Comparison of ENCODE assay signal across 9 cellular contexts in the genomic region with DNA sequence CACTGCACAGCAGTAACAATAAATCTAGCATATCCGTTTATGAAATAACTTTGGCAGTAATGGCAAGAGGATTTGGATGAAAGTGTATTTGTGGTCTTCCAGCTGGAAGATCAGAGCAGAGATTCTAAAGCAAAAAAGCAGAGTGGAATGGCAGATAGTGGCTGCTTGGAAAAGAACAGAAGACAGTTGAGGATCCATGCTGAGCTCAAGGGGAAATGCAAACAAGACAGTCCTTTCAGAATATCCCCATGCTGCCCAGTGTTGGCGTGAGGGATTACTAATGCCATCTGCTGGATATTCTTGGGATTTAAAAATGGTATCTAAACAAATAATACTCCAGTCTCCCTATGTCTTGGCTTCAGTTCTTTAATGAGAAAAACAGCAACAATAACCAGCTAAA.
A peak's percentile ranks its signal among the peaks of the same experiment; 100 is the strongest.
DNase-seq lines count a peak whose midpoint lies in the region; ATAC-seq and TF ChIP-seq lines count a peak whose summit lies in the region.
"Had no signal": no experiment of that assay in that cellular context is flagged by ENCODE, and none has a peak within 500 bp of the region (broad histone marks: within the 10 kb centered on the region; RNA-seq: fewer than 3 reads in every experiment).

No MANE protein-coding gene starts in this region.

- H3K79me1 ChIP-seq in IMR-90 (ENCODE audit: low read depth in 1 of 2, low read length in 2 of 2): no peaks in the 10 kb centered on the region

- H3K79me2 ChIP-seq in OCI-LY3 (ENCODE audit: low read length): no peaks in the 10 kb centered on the region

- CTCF ChIA-PET in IMR-90 (lab: Yijun Ruan, JAX): interaction anchor here (0.6 to 1.1 kb wide), 5 partner anchors 40 to 1156 kb away, joined by 3 to 4 read pairs (median 3); no protein-coding TSS in a partner anchor
- CTCF ChIA-PET in activated naive CD4-positive, alpha-beta T cell treated with anti-CD3 and anti-CD28 coated beads for 36 hours (lab: Charles Lee): no interaction called here

- H3K9ac ChIP-seq in IMR-90 (ENCODE audit: low read depth, low read length) (no peak overlapping the region), OCI-LY3 (ENCODE audit: low read length) (no peak overlapping the region)

- no peak overlapping the region for H3K23ac ChIP-seq in IMR-90 (ENCODE audit: low read depth, low read length)

- no peak overlapping the region for H3K4me3 Mint-ChIP-seq in activated naive CD4-positive, alpha-beta T cell treated with anti-CD3 and anti-CD28 coated beads for 36 hours

- no peak overlapping the region for H2BK5ac ChIP-seq in IMR-90 (ENCODE audit: low read depth, low read length, poor library complexity, severe bottlenecking)

- H2AK5ac ChIP-seq in IMR-90 (ENCODE audit: low read depth, low read length): no peak overlapping the region

- H4K20me1 ChIP-seq in IMR-90 (ENCODE audit: insufficient read depth, low read length) (no peaks in the 10 kb centered on the region), OCI-LY3 (ENCODE audit: insufficient read depth, low read length) (no peaks in the 10 kb centered on the region)

- H3K4me2 ChIP-seq in IMR-90 (ENCODE audit: low read depth, low read length): no peak overlapping the region
- H3K4me2 ChIP-seq in OCI-LY3 (ENCODE audit: low read length): no peak overlapping the region

- H3K4ac ChIP-seq in IMR-90 (ENCODE audit: low read depth, low read length): no peak overlapping the region

- no peaks in the 10 kb centered on the region for H3K36me3 ChIP-seq in IMR-90 (ENCODE audit: control insufficient read depth, insufficient read depth, low read length)
- no peaks in the 10 kb centered on the region for H3K36me3 ChIP-seq in OCI-LY3 (replicated peaks; ENCODE audit: low read depth, low read length)
- H3K36me3 ChIP-seq in esophagus squamous epithelium: no peaks in the 10 kb centered on the region
- no peaks in the 10 kb centered on the region for H3K36me3 ChIP-seq in psoas muscle (ENCODE audit: insufficient read depth in 1 of 2, low read depth in 1 of 2)
- H3K36me3 ChIP-seq: SJSA1 had no signal

- TF ChIP-seq CTCF in GM10266 (IDR thresholded peaks at IDR 0.05; ENCODE audit: control insufficient read depth, insufficient read depth, low read depth, missing control alignments) (peak; percentile 10), IMR-90 (conservative IDR thresholded peaks at IDR 0.05; ENCODE audit: low read depth, low read length) (peak; percentile 55), OCI-LY3 (IDR thresholded peaks at IDR 0.05; ENCODE audit: low read depth, low read length) (peak; percentile 60), esophagus squamous epithelium (IDR thresholded peaks at IDR 0.05) (peak in 4 of 6 experiments; percentile 25 to 68 (median 38)), psoas muscle (IDR thresholded peaks at IDR 0.05) (peak; percentile 7)

- no peak overlapping the region for H2BK20ac ChIP-seq in IMR-90 (ENCODE audit: low read depth, low read length)

- H4K8ac ChIP-seq in IMR-90 (ENCODE audit: low read depth in 2 of 2, low read length in 2 of 2): no peak overlapping the region

- no peak overlapping the region for H3K14ac ChIP-seq in IMR-90 (replicated peaks; ENCODE audit: low read depth, low read length)

- H3K36me3 Mint-ChIP-seq in activated naive CD4-positive, alpha-beta T cell treated with anti-CD3 and anti-CD28 coated beads for 36 hours (ENCODE audit: low read depth): no peaks in the 10 kb centered on the region

- H3K9me1 ChIP-seq in IMR-90 (ENCODE audit: insufficient read depth, low read length): no peaks in the 10 kb centered on the region; the same call in 1 of the 2 replicates

- H3K4me1 ChIP-seq in IMR-90 (ENCODE audit: control insufficient read depth, insufficient read depth, low read length) (no peaks in the 10 kb centered on the region), OCI-LY3 (ENCODE audit: low read length) (no peaks in the 10 kb centered on the region), esophagus squamous epithelium (peaks cover 0 to 3% (median 0%) of the 10 kb centered on the region in 3 donors), psoas muscle (no peaks in the 10 kb centered on the region)
- H3K4me1 ChIP-seq: SJSA1 had no signal

- no peak overlapping the region for H3K4me3 ChIP-seq in IMR-90 (ENCODE audit: insufficient read depth, low read depth, low read length)
- H3K4me3 ChIP-seq in OCI-LY3 (ENCODE audit: low read length): no peak overlapping the region
- no peak overlapping the region for H3K4me3 ChIP-seq in esophagus squamous epithelium
- no peak overlapping the region for H3K4me3 ChIP-seq in psoas muscle
- H3K4me3 ChIP-seq: SJSA1 had no signal

- H2BK120ac ChIP-seq in IMR-90 (ENCODE audit: low read depth, low read length): no peak overlapping the region

- WGBS in IMR-90 (ENCODE audit: extremely low coverage in 2 of 2, insufficient read length in 1 of 2), 2 experiments: no CpG with 5 or more reads among the region's 2 CpGs
- 9 to 25% methylated on average over 2 of the region's 2 CpGs for WGBS in esophagus squamous epithelium, 2 donors
- 18 to 29% (median 24%) methylated on average over 2 of the region's 2 CpGs for WGBS in psoas muscle, 3 donors

- DNase-seq in GM10266 (ENCODE audit: extremely low spot score) (peak; percentile 7), IMR-90 (peak; percentile 29), esophagus squamous epithelium (lab: John Stamatoyannopoulos, UW) (no peak), psoas muscle (no peak)
- DNase-seq in activated naive CD4-positive, alpha-beta T cell treated with anti-CD3 and anti-CD28 coated beads for 36 hours: no peak
- DNase-seq in stimulated activated naive CD8-positive, alpha-beta T cell treated with anti-CD3 and anti-CD28 coated beads, Interleukin-15, Interleukin-2, amounts not matched to agents 100 U/mL and 50 U/mL, for 24 hours: no peak

- intact Hi-C loops in IMR-90 (cut with micrococcal nuclease) (loop anchor here (1.0 kb wide), 2 partner anchors 565 to 812 kb away; no protein-coding TSS in a partner anchor), esophagus squamous epithelium (cut with DNase I) (no loop called here), psoas muscle (cut with DNase I) (no loop called here)
- intact Hi-C loops in activated naive CD4-positive, alpha-beta T cell treated with anti-CD3 and anti-CD28 coated beads for 36 hours (cut with micrococcal nuclease): no loop called here

- no peak overlapping the region for H2BK15ac ChIP-seq in IMR-90 (ENCODE audit: low read depth, low read length)

- H3K27ac Mint-ChIP-seq in activated naive CD4-positive, alpha-beta T cell treated with anti-CD3 and anti-CD28 coated beads for 36 hours: no peak overlapping the region

- H3K27ac ChIP-seq in IMR-90 (ENCODE audit: insufficient read depth, low read length) (no peak overlapping the region), OCI-LY3 (ENCODE audit: low read length) (no peak overlapping the region), esophagus squamous epithelium (no peak overlapping the region), psoas muscle (no peak overlapping the region)
- H3K27ac ChIP-seq: SJSA1 had no signal

- BruUV-seq in IMR-90 (replicated peaks; lab: Mats Ljungman, UMichigan): no TSS peak

- no peak for TF ChIP-seq POLR2A in IMR-90 (IDR thresholded peaks at IDR 0.05; ENCODE audit: low read depth, low read length)
- no peak for TF ChIP-seq POLR2A in esophagus squamous epithelium (IDR thresholded peaks at IDR 0.05)

- TF ChIP-seq RAD21 in IMR-90 (IDR thresholded peaks at IDR 0.05; ENCODE audit: low read length): peak; percentile 58

- no peak overlapping the region for H3K56ac ChIP-seq in IMR-90 (ENCODE audit: extremely low read depth, insufficient read depth, low read length)

- POLR2A ChIA-PET in IMR-90 (lab: Charles Lee; ENCODE audit: unreplicated experiment): no interaction called here

- no peak overlapping the region for H3K18ac ChIP-seq in IMR-90 (ENCODE audit: low read depth, low read length)

- H2AFZ ChIP-seq in IMR-90 (replicated peaks; ENCODE audit: low read length, poor library complexity) (no peak overlapping the region), OCI-LY3 (ENCODE audit: low read depth, low read length) (no peak overlapping the region)

- no peaks in the 10 kb centered on the region; the same call in 1 of the 2 replicates for H3K27me3 ChIP-seq in IMR-90 (ENCODE audit: control insufficient read depth, insufficient read depth, low read length)
- H3K27me3 ChIP-seq in OCI-LY3 (ENCODE audit: low read depth, low read length): no peaks in the 10 kb centered on the region
- H3K27me3 ChIP-seq in esophagus squamous epithelium: no peaks in the 10 kb centered on the region
- H3K27me3 ChIP-seq in psoas muscle (ENCODE audit: insufficient read depth in 3 of 3, low read length in 2 of 3): no peaks in the 10 kb centered on the region
- H3K27me3 ChIP-seq: SJSA1 had no signal

- H4K5ac ChIP-seq in IMR-90 (ENCODE audit: low read depth, low read length): no peak overlapping the region

- H4K91ac ChIP-seq in IMR-90 (ENCODE audit: insufficient read depth, low read depth, low read length): no peak overlapping the region

- in situ Hi-C loops in IMR-90 (cut with MboI; ENCODE audit: low sequenced_read_pairs): no loop called here

- no peak overlapping the region for H2AK9ac ChIP-seq in IMR-90 (replicated peaks; ENCODE audit: low read depth, low read length, poor library complexity)

- no peaks in the 10 kb centered on the region for H3K27me3 Mint-ChIP-seq in activated naive CD4-positive, alpha-beta T cell treated with anti-CD3 and anti-CD28 coated beads for 36 hours (ENCODE audit: low read depth)

- H3K9me3 Mint-ChIP-seq in activated naive CD4-positive, alpha-beta T cell treated with anti-CD3 and anti-CD28 coated beads for 36 hours: peaks cover 5% of the 10 kb centered on the region

- dilution Hi-C loops in IMR-90 (cut with HindIII; ENCODE audit: low sequenced_read_pairs, unreplicated experiment): no loop called here

- H3K9me3 ChIP-seq in IMR-90 (ENCODE audit: control insufficient read depth, insufficient read depth, low read length) (no peaks in the 10 kb centered on the region), OCI-LY3 (ENCODE audit: insufficient read depth, low read length) (no peaks in the 10 kb centered on the region), esophagus squamous epithelium (no peaks in the 10 kb centered on the region), psoas muscle (no peaks in the 10 kb centered on the region)
- H3K9me3 ChIP-seq: SJSA1 had no signal

- ATAC-seq in IMR-90 (ENCODE audit: low read depth) (peak; percentile 89), psoas muscle (no peak), GM18861 (IDR thresholded peaks at IDR 0.05; ENCODE audit: unreplicated experiment) (no peak)
- no peak for ATAC-seq in stimulated activated naive CD8-positive, alpha-beta T cell treated with anti-CD3 and anti-CD28 coated beads, Interleukin-15, Interleukin-2, amounts not matched to agents 100 U/mL and 50 U/mL, for 24 hours

- H3K4me1 Mint-ChIP-seq in activated naive CD4-positive, alpha-beta T cell treated with anti-CD3 and anti-CD28 coated beads for 36 hours (ENCODE audit: low read depth): no peaks in the 10 kb centered on the region

TF ChIP-seq in IMR-90, 13 proteins besides CTCF, POLR2A, EP300 and RAD21:
- TF ChIP-seq BHLHE40 (IDR thresholded peaks at IDR 0.05; ENCODE audit: low read depth, low read length): no peak
- TF ChIP-seq RCOR1 (IDR thresholded peaks at IDR 0.05; ENCODE audit: insufficient replicate concordance, low read length): no peak
- peak; percentile 57 for TF ChIP-seq SMC3 (IDR thresholded peaks at IDR 0.05; ENCODE audit: low read depth, low read length)
- TF ChIP-seq CHD1 (IDR thresholded peaks at IDR 0.05; ENCODE audit: low read depth, low read length): no peak

Comparison
In these comparisons a context has a peak if more than half of its experiments do, and no peak if none do; other contexts are left out.
1. DNase-seq: peak in GM10266 (single experiment) and IMR-90 (single experiment); none in esophagus squamous epithelium (single experiment), psoas muscle (0 of 2), activated naive CD4-positive, alpha-beta T cell treated with anti-CD3 and anti-CD28 coated beads for 36 hours (single experiment) and stimulated activated naive CD8-positive, alpha-beta T cell treated with anti-CD3 and anti-CD28 coated beads, Interleukin-15, Interleukin-2, amounts not matched to agents 100 U/mL and 50 U/mL, for 24 hours (single experiment).
2. CTCF ChIP-seq: peak in every context shown above with its lines; median percentile 60 in OCI-LY3; 55 in IMR-90; 38 in esophagus squamous epithelium; 10 in GM10266; 7 in psoas muscle.